Comparison of ENCODE assay signal across 1 cellular context in genomic region chr18:62445386-62445917, GRCh38.
TF ChIP-seq lines count a peak whose summit lies in the region.

No MANE protein-coding gene starts in this region.

TF ChIP-seq in HEK293, 187 proteins besides CTCF, POLR2A, EP300 and RAD21 (continued from another document):
- no peak for TF ChIP-seq ZNF449 (tag by site-specific recombination; IDR thresholded peaks at IDR 0.05)
- peak; percentile 30; the same call in 1 of the 2 replicates for TF ChIP-seq GLIS1 (tag by site-specific recombination; IDR thresholded peaks at IDR 0.05)
- TF ChIP-seq KLF8 (tag by site-specific recombination; IDR thresholded peaks at IDR 0.05): 0 out of 2 replicates have a peak, but pooled peaks have one; percentile 12
- TF ChIP-seq ZNF23 (tag by site-specific recombination; IDR thresholded peaks at IDR 0.05; ENCODE audit: borderline replicate concordance): no peak
- TF ChIP-seq ZNF184 (tag by site-specific recombination; IDR thresholded peaks at IDR 0.05): peak; percentile 24; the same call in 1 of the 2 replicates
- TF ChIP-seq ZNF629 (tag by site-specific recombination; IDR thresholded peaks at IDR 0.05): peak; percentile 61; the same call in 1 of the 2 replicates
- peak; percentile 66; the same call in 1 of the 2 replicates for TF ChIP-seq OSR2 (tag by site-specific recombination; IDR thresholded peaks at IDR 0.05)
- peak; percentile 40; the same call in 1 of the 2 replicates for TF ChIP-seq FEZF1 (tag by site-specific recombination; IDR thresholded peaks at IDR 0.05)
- 0 out of 2 replicates have a peak, but pooled peaks have one; percentile 9 for TF ChIP-seq ZNF350 (tag by site-specific recombination; IDR thresholded peaks at IDR 0.05)
- no peak for TF ChIP-seq ELK4 (IDR thresholded peaks at IDR 0.05; ENCODE audit: borderline replicate concordance, low read depth, low read length)
- TF ChIP-seq KLF10 (tag by site-specific recombination; IDR thresholded peaks at IDR 0.05): peak; percentile 62; the same call in 1 of the 2 replicates
